ENCODE assay signal across 15 cellular contexts in genomic region chr6:44227138-44227770, GRCh38. TPM values are rescaled to one million over a fixed set of nuclear protein-coding genes. Genes with fewer than 3 reads are reported as not detected.
DNase-seq lines count a peak whose midpoint lies in the region; ATAC-seq, FAIRE-seq and TF ChIP-seq lines count a peak whose summit lies in the region.
"Had no signal": no experiment of that assay in that cellular context is flagged by ENCODE, and none has a peak within 500 bp of the region (broad histone marks: within the 10 kb centered on the region; RNA-seq: fewer than 3 reads in every experiment).

No MANE protein-coding gene starts in this region.

- H3K4me1 ChIP-seq in GM12878 (ENCODE audit: control insufficient read depth, insufficient read depth, low read length): peaks cover 18% of the 10 kb centered on the region
- H3K4me1 ChIP-seq in right cardiac atrium (ENCODE audit: control insufficient read depth, insufficient read depth, low read length): peaks cover 26% of the 10 kb centered on the region
- peaks cover 73% of the 10 kb centered on the region for H3K4me1 ChIP-seq in rectal smooth muscle tissue (ENCODE audit: control insufficient read depth, insufficient read depth, low read length)

- no TSS peak for BruUV-seq in GM12878 (replicated peaks; lab: Mats Ljungman, UMichigan)

- no peaks in the 10 kb centered on the region for H3K9me3 ChIP-seq in GM12878 (replicated peaks; ENCODE audit: control insufficient read depth, insufficient read depth, low read length)
- H3K9me3 ChIP-seq in right cardiac atrium (ENCODE audit: control insufficient read depth, low read length): no peaks in the 10 kb centered on the region

- no peak for TF ChIP-seq EP300 in GM12878 (IDR thresholded peaks at IDR 0.05; ENCODE audit: borderline replicate concordance in 1 of 2, control insufficient read depth in 1 of 2, low read depth in 2 of 2, low read length in 2 of 2)

- POLR2A ChIA-PET in GM12878 (lab: Charles Lee): interaction anchor here (1.0 kb wide), 2 partner anchors 8 to 54 kb away, joined by 3 read pairs; no protein-coding TSS in a partner anchor

- CTCF ChIA-PET in GM12878 (lab: Yijun Ruan, JAX): interaction anchor here (0.7 to 6.0 kb wide), 4 partner anchors 10 to 53 kb away, joined by 3 to 39 read pairs (median 6); no protein-coding TSS in a partner anchor

- no peak for FAIRE-seq in GM12878 (lab: Jason Lieb, UNC)

- H3K27me3 ChIP-seq in GM12878 (replicated peaks in 1 of 2; ENCODE audit: control insufficient read depth in 2 of 2, insufficient read depth in 2 of 2, low read length in 1 of 2): no peaks in the 10 kb centered on the region
- H3K27me3 ChIP-seq in right cardiac atrium (ENCODE audit: control insufficient read depth, insufficient read depth): no peaks in the 10 kb centered on the region
- no peaks in the 10 kb centered on the region for H3K27me3 ChIP-seq in rectal smooth muscle tissue (ENCODE audit: control insufficient read depth, insufficient read depth, low read length)

- in situ Hi-C loops in GM12878 (cut with MboI): no loop called here

- ATAC-seq in GM12878 (no peak), right cardiac atrium (peak in 1 of 2 donors; percentile 3), HG03460 (IDR thresholded peaks at IDR 0.05; ENCODE audit: unreplicated experiment) (no peak)
- ATAC-seq: HCT116; stimulated activated memory B cell treated with anti-CD40 and anti-IgM and Interleukin-4, amounts not matched to agents 10 μg/mL and 1 μg/mL and 100 μg/mL, for 72 hours had no signal

- H3K36me3 ChIP-seq in GM12878 (ENCODE audit: control insufficient read depth in 2 of 2, insufficient read depth in 2 of 2, low read length in 1 of 2) (peaks cover under 1 to 13% of the 10 kb centered on the region in 2 experiments; a peak in 3 of 4 replicates), rectal smooth muscle tissue (ENCODE audit: control insufficient read depth, insufficient read depth, low read length) (peaks cover 9% of the 10 kb centered on the region)

- TF ChIP-seq CTCF in GM10266 (IDR thresholded peaks at IDR 0.05; ENCODE audit: control insufficient read depth, insufficient read depth, low read depth, missing control alignments) (no peak), GM12878 (IDR thresholded peaks at IDR 0.05 in 2 of 3, conservative IDR thresholded peaks at IDR 0.05 in 1 of 3; ENCODE audit: control insufficient read depth in 2 of 3, extremely low read depth in 1 of 3, insufficient read depth in 1 of 3, low read depth in 3 of 3, low read length in 3 of 3) (no peak)

- H3K79me2 ChIP-seq in GM12878 (ENCODE audit: control insufficient read depth, insufficient read depth, low read length): peaks cover 31% of the 10 kb centered on the region

- H3K27ac ChIP-seq in GM12878 (ENCODE audit: control insufficient read depth, insufficient read depth) (no peak overlapping the region), right cardiac atrium (ENCODE audit: low read length) (peak overlapping the region; percentile 72), rectal smooth muscle tissue (ENCODE audit: low read depth, low read length) (peak overlapping the region; percentile 83)

- TF ChIP-seq POLR2A in GM12878 (IDR thresholded peaks at IDR 0.05; ENCODE audit: low read depth, low read length): no peak

- RAD21 ChIA-PET in GM12878 (lab: Charles Lee; ENCODE audit: unreplicated experiment): interaction anchor here (1.0 to 1.7 kb wide), 2 partner anchors 15 to 52 kb away, joined by 3 to 4 read pairs; no protein-coding TSS in a partner anchor

- no peaks in the 10 kb centered on the region for H4K20me1 ChIP-seq in GM12878 (ENCODE audit: control insufficient read depth, insufficient read depth)

- intact Hi-C loops in GM12878 (cut with micrococcal nuclease; ENCODE audit: unreplicated experiment): no loop called here
- intact Hi-C loops in right cardiac atrium (cut with DNase I): no loop called here

- H3K4me3 ChIP-seq in GM12878 (no peak overlapping the region), right cardiac atrium (ENCODE audit: low read length) (peak overlapping the region; percentile 1), rectal smooth muscle tissue (ENCODE audit: low read length) (peak overlapping the region; percentile 53)

- H3K9ac ChIP-seq in GM12878 (ENCODE audit: control insufficient read depth, insufficient read depth, low read length) (no peak overlapping the region), rectal smooth muscle tissue (ENCODE audit: low read length) (no peak overlapping the region)

- SMC1A ChIA-PET in GM12878 (lab: Charles Lee; ENCODE audit: uncharacterized antibody, unreplicated experiment): interaction anchor here (0.8 to 2.3 kb wide), 5 partner anchors 8 to 64 kb away, joined by 3 to 6 read pairs (median 4); no protein-coding TSS in a partner anchor

- WGBS in GM12878 (ENCODE audit: insufficient coverage, insufficient replicate concordance, low lambda C conversion rate, missing lambda C conversion rate): 78% methylated on average over 7 of the region's 7 CpGs
- WGBS in right cardiac atrium: 46% methylated on average over 7 of the region's 7 CpGs

- DNase-seq in GM10266 (ENCODE audit: extremely low spot score) (peak; percentile 7), GM12878 (ENCODE audit: low read depth, low spot score) (no peak), right cardiac atrium (peak in 2 of 3 donors; percentile 63 to 65), activated gamma-delta T cell (lab: John Stamatoyannopoulos, UW) (no peak), NCI-H1092 treated with DMSO at 0.1 percent for 48 hours (lab: John Stamatoyannopoulos, UW) (no peak), DMS 273 treated with DMSO at 0.1 percent for 48 hours (lab: John Stamatoyannopoulos, UW) (no peak)
- DNase-seq: activated CD4-positive, alpha-beta T cell treated with anti-CD3 and anti-CD28 coated beads, Interleukin-2, amount 10 ng/mL, durations not matched to agents 24 days and 14 days; activated naive CD4-positive, alpha-beta T cell treated with Interleukin-2 at 50 U/mL for 16 hours; effector CD8-positive, alpha-beta T cell; MM.1S; SW 1271 had no signal

- no peak for TF ChIP-seq RAD21 in GM12878 (IDR thresholded peaks at IDR 0.05; ENCODE audit: insufficient read depth, low read depth, low read length)

- no peak overlapping the region for H3K4me2 ChIP-seq in GM12878 (ENCODE audit: control insufficient read depth, insufficient read depth)

- no peak overlapping the region for H2AFZ ChIP-seq in GM12878 (ENCODE audit: control insufficient read depth, low read depth, low read length)

RNA-seq across cellular contexts. Expression of gene SLC29A1, which starts 3.9 kb away (rescaled TPM):
- total RNA-seq in GM12878 (2013; cell fraction: nucleolus; rRNA removed): 127 and 138 TPM in 2 replicates
- total RNA-seq in GM12878 (2014; rRNA removed): 54.7 and 63.9 TPM in 2 replicates
- 33.2 and 34.6 TPM in 2 replicates for total RNA-seq in GM12878 (2014; rRNA removed; fragmentation: Illumina TruSeq; extraction: Trizol)
- 71.7 and 79.5 TPM in 2 replicates for total RNA-seq in GM12878 (2021)
- 29.0 TPM for polyA plus RNA-seq in GM12878 (2011; ENCODE audit: low read depth)
- 64.1 and 132 TPM in 2 replicates for polyA plus RNA-seq in GM12878 (2011; rRNA removed)
- polyA plus RNA-seq in GM12878 (2011; cell fraction: cytosol; rRNA removed): 183 and 202 TPM in 2 replicates
- 406 and 468 TPM in 2 replicates for polyA plus RNA-seq in GM12878 (2011; cell fraction: nucleus; rRNA removed)
- polyA plus RNA-seq in GM12878 (2012): 48.6 and 53.5 TPM in 2 replicates
- 64.8 and 111 TPM in 2 replicates for polyA plus RNA-seq in GM12878 (2014; fragmentation: Illumina TruSeq; extraction: Trizol)
- polyA plus RNA-seq in GM12878 (2014; fragmentation: Nextera tagmentation; extraction: Ambion mirVana): 10 to 100 TPM in 1 of 2 experiments, 1 to 10 TPM in 1; 10.0 to 15.7 TPM
- polyA plus RNA-seq in GM12878 (2014; rRNA removed): 120 and 121 TPM in 2 replicates
- polyA plus RNA-seq in GM12878 (2016; fragmentation: Nextera tagmentation; extraction: Ambion mirVana): 100 to 1,000 TPM; 107 to 111 TPM
- 158 and 166 TPM in 2 replicates for polyA minus RNA-seq in GM12878 (2011; rRNA and poly(A)+ RNA removed)
- polyA minus RNA-seq in GM12878 (2011; cell fraction: cytosol; rRNA and poly(A)+ RNA removed): 37.8 and 38.3 TPM in 2 replicates
- polyA minus RNA-seq in GM12878 (2011; cell fraction: nucleus; rRNA and poly(A)+ RNA removed): 58.9 and 105 TPM in 2 replicates
- total RNA-seq in right cardiac atrium: 100 to 1,000 TPM; 129 to 177 (median 144) TPM
- polyA plus RNA-seq in right cardiac atrium: 63.2 TPM

RNA-seq across cellular contexts. Expression of gene MYMX, which starts 10.5 kb away (rescaled TPM):
- not detected in 2 replicates for total RNA-seq in GM12878 (2013; cell fraction: nucleolus; rRNA removed)
- total RNA-seq in GM12878 (2014; rRNA removed): 0.16 TPM in 1 of 2 replicates, not detected in the other
- not detected in 2 replicates for total RNA-seq in GM12878 (2014; rRNA removed; fragmentation: Illumina TruSeq; extraction: Trizol)
- not detected in 2 replicates for total RNA-seq in GM12878 (2021)
- not detected for polyA plus RNA-seq in GM12878 (2011; ENCODE audit: low read depth)
- polyA plus RNA-seq in GM12878 (2011; rRNA removed): not detected in 2 replicates
- polyA plus RNA-seq in GM12878 (2011; cell fraction: cytosol; rRNA removed): 0.12 and 0.30 TPM in 2 replicates
- polyA plus RNA-seq in GM12878 (2011; cell fraction: nucleus; rRNA removed): not detected in 2 replicates
- polyA plus RNA-seq in GM12878 (2012): not detected in 2 replicates
- not detected in 2 replicates for polyA plus RNA-seq in GM12878 (2014; fragmentation: Illumina TruSeq; extraction: Trizol)
- not detected for polyA plus RNA-seq in GM12878 (2014; fragmentation: Nextera tagmentation; extraction: Ambion mirVana)
- 0.18 TPM in 1 of 2 replicates, not detected in the other for polyA plus RNA-seq in GM12878 (2014; rRNA removed)
- not detected for polyA plus RNA-seq in GM12878 (2016; fragmentation: Nextera tagmentation; extraction: Ambion mirVana)
- not detected in 2 replicates for polyA minus RNA-seq in GM12878 (2011; rRNA and poly(A)+ RNA removed)
- polyA minus RNA-seq in GM12878 (2011; cell fraction: cytosol; rRNA and poly(A)+ RNA removed): not detected in 2 replicates
- not detected in 2 replicates for polyA minus RNA-seq in GM12878 (2011; cell fraction: nucleus; rRNA and poly(A)+ RNA removed)
- total RNA-seq in right cardiac atrium: 1 to 10 TPM in 1 of 4 donors, under 1 TPM in 3; 0.54 to 2.3 (median 0.77) TPM
- 0.88 TPM for polyA plus RNA-seq in right cardiac atrium
- total RNA-seq: activated CD4-positive, alpha-beta T cell treated with anti-CD3 and anti-CD28 coated beads, Interleukin-2, amount 10 ng/mL, durations not matched to agents 24 days and 14 days had no signal

RNA-seq across cellular contexts. Expression of gene HSP90AB1, which starts 19.6 kb away (rescaled TPM):
- total RNA-seq in GM12878 (2013; cell fraction: nucleolus; rRNA removed): 295 and 318 TPM in 2 replicates
- total RNA-seq in GM12878 (2014; rRNA removed) (1,125 and 1,245 TPM in 2 replicates), GM12878 (2014; rRNA removed; fragmentation: Illumina TruSeq; extraction: Trizol) (1,212 and 1,260 TPM in 2 replicates), GM12878 (2021) (1,166 and 1,167 TPM in 2 replicates), right cardiac atrium (100 to 1,000 TPM; 677 to 993 (median 871) TPM)
- 830 TPM for polyA plus RNA-seq in GM12878 (2011; ENCODE audit: low read depth)
- polyA plus RNA-seq in GM12878 (2011; rRNA removed) (1,290 and 1,505 TPM in 2 replicates), GM12878 (2014; fragmentation: Illumina TruSeq; extraction: Trizol) (1,676 and 1,846 TPM in 2 replicates), GM12878 (2014; fragmentation: Nextera tagmentation; extraction: Ambion mirVana) (1,000 to 10,000 TPM; 1,089 to 1,682 TPM), GM12878 (2014; rRNA removed) (960 and 988 TPM in 2 replicates), GM12878 (2016; fragmentation: Nextera tagmentation; extraction: Ambion mirVana) (1,000 to 10,000 TPM; 1,078 to 1,109 TPM), right cardiac atrium (586 TPM)
- polyA plus RNA-seq in GM12878 (2011; cell fraction: cytosol; rRNA removed): 1,040 and 1,248 TPM in 2 replicates
- 565 and 804 TPM in 2 replicates for polyA plus RNA-seq in GM12878 (2011; cell fraction: nucleus; rRNA removed)
- 750 and 926 TPM in 2 replicates for polyA plus RNA-seq in GM12878 (2012)
- polyA minus RNA-seq in GM12878 (2011; rRNA and poly(A)+ RNA removed): 1,120 and 1,147 TPM in 2 replicates
- 408 and 462 TPM in 2 replicates for polyA minus RNA-seq in GM12878 (2011; cell fraction: cytosol; rRNA and poly(A)+ RNA removed)
- 114 and 165 TPM in 2 replicates for polyA minus RNA-seq in GM12878 (2011; cell fraction: nucleus; rRNA and poly(A)+ RNA removed)

RNA-seq across cellular contexts. Expression of gene SLC35B2, which starts 30.1 kb away (rescaled TPM):
- total RNA-seq in GM12878 (2013; cell fraction: nucleolus; rRNA removed): 34.4 and 37.1 TPM in 2 replicates
- total RNA-seq in GM12878 (2014; rRNA removed) (34.1 and 35.1 TPM in 2 replicates), GM12878 (2014; rRNA removed; fragmentation: Illumina TruSeq; extraction: Trizol) (24.3 and 25.1 TPM in 2 replicates), GM12878 (2021) (33.5 and 35.8 TPM in 2 replicates), right cardiac atrium (10 to 100 TPM; 21.0 to 25.2 (median 23.0) TPM)
- 23.1 TPM for polyA plus RNA-seq in GM12878 (2011; ENCODE audit: low read depth)
- polyA plus RNA-seq in GM12878 (2011; rRNA removed) (19.7 and 32.2 TPM in 2 replicates), GM12878 (2014; fragmentation: Illumina TruSeq; extraction: Trizol) (23.9 and 35.2 TPM in 2 replicates), GM12878 (2014; fragmentation: Nextera tagmentation; extraction: Ambion mirVana) (10 to 100 TPM; 11.3 to 14.9 TPM), GM12878 (2014; rRNA removed) (45.2 and 45.4 TPM in 2 replicates), GM12878 (2016; fragmentation: Nextera tagmentation; extraction: Ambion mirVana) (10 to 100 TPM; 39.5 to 40.8 TPM), right cardiac atrium (15.8 TPM)
- 48.8 and 53.9 TPM in 2 replicates for polyA plus RNA-seq in GM12878 (2011; cell fraction: cytosol; rRNA removed)
- polyA plus RNA-seq in GM12878 (2011; cell fraction: nucleus; rRNA removed): 89.8 and 144 TPM in 2 replicates
- polyA plus RNA-seq in GM12878 (2012): 38.5 and 38.9 TPM in 2 replicates
- 17.3 and 33.3 TPM in 2 replicates for polyA minus RNA-seq in GM12878 (2011; rRNA and poly(A)+ RNA removed)
- 5.2 and 7.0 TPM in 2 replicates for polyA minus RNA-seq in GM12878 (2011; cell fraction: cytosol; rRNA and poly(A)+ RNA removed)
- polyA minus RNA-seq in GM12878 (2011; cell fraction: nucleus; rRNA and poly(A)+ RNA removed): 19.7 and 27.3 TPM in 2 replicates

RNA-seq across cellular contexts. Expression of gene NFKBIE, which starts 38.1 kb away (rescaled TPM):
- total RNA-seq in GM12878 (2013; cell fraction: nucleolus; rRNA removed): 127 and 202 TPM in 2 replicates
- 45.1 and 47.0 TPM in 2 replicates for total RNA-seq in GM12878 (2014; rRNA removed)
- 39.5 and 43.2 TPM in 2 replicates for total RNA-seq in GM12878 (2014; rRNA removed; fragmentation: Illumina TruSeq; extraction: Trizol)
- 53.6 and 57.0 TPM in 2 replicates for total RNA-seq in GM12878 (2021)
- polyA plus RNA-seq in GM12878 (2011; ENCODE audit: low read depth): 13.6 TPM
- 106 and 126 TPM in 2 replicates for polyA plus RNA-seq in GM12878 (2011; rRNA removed)
- 111 and 125 TPM in 2 replicates for polyA plus RNA-seq in GM12878 (2011; cell fraction: cytosol; rRNA removed)
- 154 TPM in 2 replicates for polyA plus RNA-seq in GM12878 (2011; cell fraction: nucleus; rRNA removed)
- 36.7 and 71.2 TPM in 2 replicates for polyA plus RNA-seq in GM12878 (2012)
- polyA plus RNA-seq in GM12878 (2014; fragmentation: Illumina TruSeq; extraction: Trizol): 34.5 and 38.1 TPM in 2 replicates
- polyA plus RNA-seq in GM12878 (2014; fragmentation: Nextera tagmentation; extraction: Ambion mirVana): 10 to 100 TPM; 10.4 to 26.0 TPM
- polyA plus RNA-seq in GM12878 (2014; rRNA removed): 52.4 and 60.3 TPM in 2 replicates
- 10 to 100 TPM; 30.4 to 30.6 TPM for polyA plus RNA-seq in GM12878 (2016; fragmentation: Nextera tagmentation; extraction: Ambion mirVana)
- polyA minus RNA-seq in GM12878 (2011; rRNA and poly(A)+ RNA removed): 61.6 and 113 TPM in 2 replicates
- 36.5 and 58.5 TPM in 2 replicates for polyA minus RNA-seq in GM12878 (2011; cell fraction: cytosol; rRNA and poly(A)+ RNA removed)
- polyA minus RNA-seq in GM12878 (2011; cell fraction: nucleus; rRNA and poly(A)+ RNA removed): 67.9 and 93.8 TPM in 2 replicates
- 1 to 10 TPM; 3.7 to 5.5 (median 4.3) TPM for total RNA-seq in right cardiac atrium
- 2.6 TPM for polyA plus RNA-seq in right cardiac atrium

Comparison
In these comparisons a context has a peak if more than half of its experiments do, and no peak if none do; other contexts are left out.
1. DNase-seq: peak in GM10266 (single experiment) and right cardiac atrium (2 of 3); none in GM12878 (single experiment), activated gamma-delta T cell (single experiment), NCI-H1092 treated with DMSO at 0.1 percent for 48 hours (single experiment) and DMS 273 treated with DMSO at 0.1 percent for 48 hours (single experiment).